In the genomic region with DNA sequence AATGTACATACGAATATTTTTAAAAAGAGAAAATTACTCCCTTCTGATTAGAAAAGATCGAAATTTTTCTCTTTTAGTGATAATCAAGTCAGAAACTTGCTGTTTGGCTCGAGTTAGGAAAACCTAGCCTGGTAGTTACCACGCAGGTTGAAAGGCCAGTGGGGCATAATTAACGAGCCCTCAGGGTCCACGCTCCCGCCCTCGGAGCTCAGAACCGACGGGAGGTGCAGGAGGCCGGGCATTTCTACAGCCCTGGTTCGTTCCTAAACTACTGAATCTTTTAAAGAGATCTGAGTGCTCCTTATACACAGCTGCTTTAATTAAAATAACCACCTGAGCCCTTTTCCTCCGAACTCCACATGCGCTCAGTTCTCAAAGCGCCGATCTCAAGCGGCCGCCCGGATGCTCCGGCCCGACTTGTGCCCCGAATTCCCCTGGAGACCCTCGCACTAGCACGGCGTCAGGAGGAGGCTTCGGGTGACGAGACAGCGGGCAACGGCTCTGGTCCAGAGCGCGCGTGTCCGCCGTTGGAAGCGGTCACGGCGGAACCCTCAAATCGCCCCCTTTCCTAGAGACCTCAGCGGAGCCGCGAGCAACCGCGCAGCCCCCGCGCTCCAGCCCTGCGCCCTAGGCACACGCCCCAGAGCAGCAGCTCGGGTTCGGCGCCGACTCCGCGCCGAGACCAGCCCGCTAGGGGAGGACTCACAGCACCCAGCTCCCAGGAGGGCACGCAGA, we compare ENCODE assay signal across 8 cellular contexts. TPM values are rescaled to one million over a fixed set of nuclear protein-coding genes. Genes with fewer than 3 reads are reported as not detected.
DNase-seq lines count a peak whose midpoint lies in the region; ATAC-seq and TF ChIP-seq lines count a peak whose summit lies in the region.

No MANE protein-coding gene starts in this region.

- TF ChIP-seq CTCF in HFFc6 (IDR thresholded peaks at IDR 0.05) (no peak), Panc1 (IDR thresholded peaks at IDR 0.05) (no peak), epithelial cell of esophagus (IDR thresholded peaks at IDR 0.05; ENCODE audit: insufficient read depth, low read depth, low read length, missing control alignments) (no peak), neural progenitor cell (IDR thresholded peaks at IDR 0.05) (no peak)

- intact Hi-C loops in Panc1 (cut with micrococcal nuclease; ENCODE audit: unreplicated experiment) = loop anchor here (5.0 kb wide), 1 partner anchor 744 kb away; no protein-coding TSS in a partner anchor

- H3K27me3 ChIP-seq in Panc1 (ENCODE audit: control insufficient read depth, insufficient read depth, low read length) = no peaks in the 10 kb centered on the region
- no peaks in the 10 kb centered on the region for H3K27me3 ChIP-seq in neural progenitor cell

- H3F3A ChIP-seq in neural progenitor cell (ENCODE audit: low read depth) = no peaks in the 10 kb centered on the region

- peak overlapping the region; percentile 90 for H3K27ac Mint-ChIP-seq in HFFc6
- peak overlapping the region; percentile 76 for H3K27ac Mint-ChIP-seq in neural progenitor cell

- in situ Hi-C loops in Panc1 (cut with HindIII; ENCODE audit: low pct_unique_long_range_greater_than_20kb, low sequenced_read_pairs) = no loop called here

- TSS peak; percentile 85 for BruUV-seq in Panc1 (replicated peaks; lab: Mats Ljungman, UMichigan)

- POLR2A ChIA-PET in Panc1 (lab: Charles Lee) = interaction anchor here (0.6 to 2.2 kb wide), 3 partner anchors 21 to 180 kb away, joined by 3 to 6 read pairs (median 5); no protein-coding TSS in a partner anchor

- DNase-seq in NCI-H1417 (lab: John Stamatoyannopoulos, UW) (peak; percentile 31 to 83 (median 71)), NCI-H1417 treated with DMSO at 0.1 percent for 48 hours (lab: John Stamatoyannopoulos, UW) (no peak), HFFc6 (no peak), Panc1 (ENCODE audit: low read depth, low spot score) (no peak), epithelial cell of esophagus (ENCODE audit: low read depth) (peak; percentile 18), neural progenitor cell (ENCODE audit: low spot score) (no peak), NCI-H187 (lab: John Stamatoyannopoulos, UW) (no peak)

- CTCF ChIA-PET in Panc1 (lab: Charles Lee) = no interaction called here

- peak overlapping the region; percentile 96 for H3K4me3 Mint-ChIP-seq in HFFc6
- peak overlapping the region; percentile 94 for H3K4me3 Mint-ChIP-seq in neural progenitor cell

- H3K9me3 Mint-ChIP-seq in HFFc6 (peaks cover under 1% of the 10 kb centered on the region; the same call in 1 of the 2 replicates), neural progenitor cell (peaks cover 5% of the 10 kb centered on the region)

- H4K20me1 ChIP-seq in neural progenitor cell (ENCODE audit: low read depth) = peaks cover 31% of the 10 kb centered on the region

- peaks cover 16% of the 10 kb centered on the region for H3K36me3 Mint-ChIP-seq in HFFc6 (ENCODE audit: low read depth)
- H3K36me3 Mint-ChIP-seq in neural progenitor cell = peaks cover 18% of the 10 kb centered on the region

- H2AFZ ChIP-seq in neural progenitor cell (replicated peaks) = peak overlapping the region; percentile 82

- H3K27ac ChIP-seq in Panc1 (ENCODE audit: low read length) = peak overlapping the region; percentile 97
- no peak overlapping the region for H3K27ac ChIP-seq in neural progenitor cell

- H3K4me3 ChIP-seq in Panc1 (ENCODE audit: low read depth in 2 of 2, low read length in 2 of 2) = peak overlapping the region; percentile 85 to 100
- peak overlapping the region; percentile 87 for H3K4me3 ChIP-seq in epithelial cell of esophagus (ENCODE audit: low read length)
- H3K4me3 ChIP-seq in neural progenitor cell = peak overlapping the region; percentile 85

- H3K4me1 ChIP-seq in Panc1 (ENCODE audit: control insufficient read depth, insufficient read depth, low read length) (peaks cover 32% of the 10 kb centered on the region), neural progenitor cell (peaks cover 27% of the 10 kb centered on the region)

- peak; percentile 0 for ATAC-seq in Panc1
- no peak for ATAC-seq in HG02970 (IDR thresholded peaks at IDR 0.05; ENCODE audit: low FRiP score, unreplicated experiment)

- H3K27me3 Mint-ChIP-seq in HFFc6 (ENCODE audit: insufficient read depth) (no peaks in the 10 kb centered on the region), neural progenitor cell (ENCODE audit: insufficient read depth, low read depth) (peaks cover 2% of the 10 kb centered on the region)

- H3K36me3 ChIP-seq in Panc1 (ENCODE audit: control insufficient read depth, insufficient read depth, low read length) (peaks cover 41% of the 10 kb centered on the region), neural progenitor cell (no peaks in the 10 kb centered on the region)

- H3K4me2 ChIP-seq in neural progenitor cell = peak overlapping the region; percentile 92

- H3K79me2 ChIP-seq in neural progenitor cell (ENCODE audit: low read depth) = peaks cover 91% of the 10 kb centered on the region

- H3K9ac ChIP-seq in neural progenitor cell = peak overlapping the region; percentile 89

- H3K9me3 ChIP-seq in Panc1 (ENCODE audit: control insufficient read depth, insufficient read depth, low read depth, low read length) (no peaks in the 10 kb centered on the region), neural progenitor cell (ENCODE audit: low read depth) (no peaks in the 10 kb centered on the region)

- H3K4me1 Mint-ChIP-seq in HFFc6 (ENCODE audit: low read depth) (peaks cover 67% of the 10 kb centered on the region), neural progenitor cell (peaks cover 31% of the 10 kb centered on the region)

RNA-seq across cellular contexts. Expression of a gene that starts 0.4 kb away (rescaled TPM):
- total RNA-seq in HFFc6 (2021; fragmentation: NEBNext Ultra II Directional; extraction: Animal tissue kit (Norgen Biotek cat#: 25700)) = 10 to 100 TPM in 5 of 6 experiments, 1 to 10 TPM in 1; 10.0 to 15.8 (median 12.1) TPM
- total RNA-seq in Panc1 (2021; ENCODE audit: unreplicated experiment) = 56.3 TPM
- 45.5 TPM for polyA plus RNA-seq in Panc1 (2012; ENCODE audit: insufficient read length)
- 69.0 and 89.0 TPM in 2 replicates for total RNA-seq in neural progenitor cell (ENCODE audit: low replicate concordance)

RNA-seq across cellular contexts. Expression of a gene that starts 0.5 kb away (rescaled TPM):
- total RNA-seq in HFFc6 (2021; fragmentation: NEBNext Ultra II Directional; extraction: Animal tissue kit (Norgen Biotek cat#: 25700)) = 10 to 100 TPM; 44.9 to 53.5 (median 48.7) TPM
- total RNA-seq in Panc1 (2021; ENCODE audit: unreplicated experiment) (31.5 TPM), neural progenitor cell (ENCODE audit: low replicate concordance) (38.8 and 42.4 TPM in 2 replicates)
- polyA plus RNA-seq in Panc1 (2012; ENCODE audit: insufficient read length) = 31.3 TPM

RNA-seq across cellular contexts. Expression of a gene that starts 22.9 kb away (rescaled TPM):
- total RNA-seq in HFFc6 (2021; fragmentation: NEBNext Ultra II Directional; extraction: Animal tissue kit (Norgen Biotek cat#: 25700)) = 10 to 100 TPM; 14.4 to 20.4 (median 18.7) TPM
- total RNA-seq in Panc1 (2021; ENCODE audit: unreplicated experiment) = 71.7 TPM
- polyA plus RNA-seq in Panc1 (2012; ENCODE audit: insufficient read length) = 41.1 TPM
- 25.6 and 43.0 TPM in 2 replicates for total RNA-seq in neural progenitor cell (ENCODE audit: low replicate concordance)

RNA-seq across cellular contexts. Expression of a gene that starts 50.0 kb away (rescaled TPM):
- total RNA-seq in HFFc6 (2021; fragmentation: NEBNext Ultra II Directional; extraction: Animal tissue kit (Norgen Biotek cat#: 25700)) = under 1 TPM; 0.36 to 0.85 (median 0.51) TPM
- 2.1 TPM for total RNA-seq in Panc1 (2021; ENCODE audit: unreplicated experiment)
- polyA plus RNA-seq in Panc1 (2012; ENCODE audit: insufficient read length) = 0.87 TPM
- 3.3 and 4.7 TPM in 2 replicates for total RNA-seq in neural progenitor cell (ENCODE audit: low replicate concordance)

RNA-seq across cellular contexts. Expression of a gene that starts 50.0 kb away (rescaled TPM):
- 10 to 100 TPM; 13.7 to 17.5 (median 15.9) TPM for total RNA-seq in HFFc6 (2021; fragmentation: NEBNext Ultra II Directional; extraction: Animal tissue kit (Norgen Biotek cat#: 25700))
- total RNA-seq in Panc1 (2021; ENCODE audit: unreplicated experiment) = 38.5 TPM
- polyA plus RNA-seq in Panc1 (2012; ENCODE audit: insufficient read length) = 37.7 TPM
- 23.9 and 31.4 TPM in 2 replicates for total RNA-seq in neural progenitor cell (ENCODE audit: low replicate concordance)

Comparison
In these comparisons a context has a peak if more than half of its experiments do, and no peak if none do; other contexts are left out.
1. DNase-seq: peak in NCI-H1417 (3 of 3) and epithelial cell of esophagus (single experiment); none in NCI-H1417 treated with DMSO at 0.1 percent for 48 hours (single experiment), HFFc6 (single experiment), Panc1 (single experiment), neural progenitor cell (single experiment) and NCI-H187 (0 of 2).
2. Peak in every context shown above with its lines, with median percentiles within 50 percentile points of each other: H3K4me3 ChIP-seq.